In the genomic region with DNA sequence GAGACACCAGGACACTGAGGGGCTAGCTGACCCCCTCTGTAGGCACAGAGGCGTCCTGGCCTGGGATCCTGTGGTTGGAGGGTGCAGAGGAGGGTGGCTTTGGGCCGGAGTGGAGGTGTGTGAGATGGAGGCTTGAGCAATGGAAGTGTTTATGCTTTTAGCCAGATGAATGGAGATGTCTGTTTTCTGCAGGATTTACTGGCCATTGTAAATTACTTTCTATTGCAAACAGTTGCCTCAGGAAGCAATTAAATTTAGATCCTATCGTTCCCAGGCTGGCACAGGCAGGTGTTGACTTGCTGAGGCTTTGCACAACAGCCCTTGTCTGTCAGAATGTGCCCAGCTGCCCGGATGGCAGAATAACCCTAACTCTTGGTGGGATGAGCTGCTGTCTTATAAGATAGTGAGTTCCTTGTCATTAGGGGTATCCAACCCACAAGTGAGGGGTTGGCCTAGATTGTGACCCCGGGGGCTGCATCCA, we compare ENCODE assay signal across 1 cellular context.
TF ChIP-seq lines count a peak whose summit lies in the region.

No MANE protein-coding gene starts in this region.

TF ChIP-seq in IMR-90, 13 proteins besides CTCF, POLR2A, EP300 and RAD21:
- TF ChIP-seq USF2 (IDR thresholded peaks at IDR 0.05; ENCODE audit: low read depth, low read length) (no peak), RCOR1 (IDR thresholded peaks at IDR 0.05; ENCODE audit: insufficient replicate concordance, low read length) (no peak), SMC3 (IDR thresholded peaks at IDR 0.05; ENCODE audit: low read depth, low read length) (no peak), MXI1 (IDR thresholded peaks at IDR 0.05; ENCODE audit: borderline replicate concordance, low read depth, low read length) (no peak), CEBPB (IDR thresholded peaks at IDR 0.05; ENCODE audit: low read depth, low read length) (no peak), MAFK (IDR thresholded peaks at IDR 0.05; ENCODE audit: low read depth, low read length) (no peak), MAZ (IDR thresholded peaks at IDR 0.05; ENCODE audit: borderline replicate concordance, low read depth, low read length) (no peak), BHLHE40 (IDR thresholded peaks at IDR 0.05; ENCODE audit: low read depth, low read length) (no peak)
